8 cellular contexts compared by ENCODE assay signal in genomic region chr2:71000780-71001591, GRCh38. TPM values are rescaled to one million over a fixed set of nuclear protein-coding genes. Genes with fewer than 3 reads are reported as not detected.
A peak's percentile ranks its signal among the peaks of the same experiment; 100 is the strongest.
DNase-seq lines count a peak whose midpoint lies in the region; ATAC-seq and TF ChIP-seq lines count a peak whose summit lies in the region.

No MANE protein-coding gene starts in this region.

- DNase-seq in AG08396 (ENCODE audit: low spot score) (peak; percentile 80), NCI-H2227 (lab: John Stamatoyannopoulos, UW; ENCODE audit: unreplicated experiment) (peak; percentile 79), cerebellar cortex (ENCODE audit: low spot score) (peak; percentile 67), lower leg skin (ENCODE audit: low spot score in 2 of 2) (peak; percentile 47 to 94)
- DNase-seq in activated CD4-positive, CD25-positive, alpha-beta regulatory T cell treated with anti-CD3 and anti-CD28 coated beads, Interleukin-2, amount 50 U/mL, for 72 hours, result peak; percentile 81
- DNase-seq in stimulated activated CD4-positive, alpha-beta T cell treated with anti-CD3 and anti-CD28 coated beads, TNF-alpha, amount 100 ng/mL, for 1 hour (ENCODE audit: low read depth in 3 of 3, low spot score in 1 of 3), result peak; percentile 46 to 66 (median 55)

- intact Hi-C loops in lower leg skin (cut with DNase I; ENCODE audit: low total_unique reads), result no loop called here

- TF ChIP-seq POLR2A in lower leg skin (IDR thresholded peaks at IDR 0.05), result no peak

- ATAC-seq in GM18867 (IDR thresholded peaks at IDR 0.05; ENCODE audit: unreplicated experiment) (peak; percentile 93), HG03066 (IDR thresholded peaks at IDR 0.05; ENCODE audit: low read depth, unreplicated experiment) (peak; percentile 97)

- H3K4me3 ChIP-seq in lower leg skin (ENCODE audit: low read depth, poor library complexity, severe bottlenecking), result no peak overlapping the region

- TF ChIP-seq CTCF in lower leg skin (IDR thresholded peaks at IDR 0.05), result peak in 1 of 3 donors; percentile 50

- WGBS in lower leg skin, 2 donors, result 25 to 27% methylated on average over 12 to 21 of the region's 21 CpGs

RNA-seq across cellular contexts. Expression of gene TEX261, which starts 6.3 kb away (rescaled TPM):
- 10 to 100 TPM; 12.5 to 24.9 (median 20.7) TPM for total RNA-seq in lower leg skin

RNA-seq across cellular contexts. Expression of gene ANKRD53, which starts 22.6 kb away (rescaled TPM):
- 1 to 10 TPM in 1 of 4 donors, under 1 TPM in 2, not detected in 1; 0.27 to 1.3 (median 0.84) TPM for total RNA-seq in lower leg skin
